ENCODE assay signal across 7 cellular contexts in the genomic region with DNA sequence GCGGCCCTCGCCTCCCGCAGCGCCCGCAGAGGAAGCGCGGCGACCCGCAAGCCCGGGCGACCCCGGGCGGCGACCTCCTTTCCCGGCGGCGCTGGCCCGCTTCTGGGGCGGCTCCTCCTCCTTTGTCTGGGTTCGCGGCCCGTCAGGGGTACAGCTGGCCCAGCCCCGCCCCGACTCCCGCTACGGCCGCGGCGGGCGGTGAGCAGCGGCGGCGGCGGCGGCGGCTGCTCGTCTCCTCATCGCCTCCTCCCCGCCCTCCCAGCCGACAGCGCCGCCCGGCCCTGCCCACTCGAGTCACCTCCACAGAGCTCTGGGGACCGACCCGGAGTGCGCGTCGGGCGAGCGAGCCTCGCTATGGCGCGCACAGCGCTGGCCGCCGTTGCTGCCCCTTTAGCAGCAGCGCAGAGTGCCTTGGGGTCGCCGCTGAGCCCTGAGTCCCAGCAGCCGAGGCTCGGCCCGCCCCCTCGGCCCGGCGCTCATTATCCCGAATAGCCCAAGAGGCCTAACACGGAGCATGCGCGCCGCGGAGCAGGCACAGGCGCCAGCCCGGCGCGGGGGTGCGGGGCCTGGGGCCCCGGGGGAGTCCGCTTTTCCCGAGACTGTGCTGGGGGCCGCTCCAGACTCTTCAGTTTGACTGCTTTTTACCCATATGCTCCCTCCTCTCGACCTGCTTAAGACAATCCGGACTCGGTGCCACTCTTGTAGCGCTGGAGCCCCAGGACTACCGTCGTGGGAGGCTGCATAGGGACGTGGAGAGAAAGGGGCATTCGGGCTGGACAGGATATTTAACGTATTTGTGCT. TPM values are rescaled to one million over a fixed set of nuclear protein-coding genes. Genes with fewer than 3 reads are reported as not detected.
DNase-seq lines count a peak whose midpoint lies in the region; ATAC-seq lines count a peak whose summit lies in the region.

Gene SOS2 (minus strand): TSS at position 104 of the 801 bp plus-strand sequence. CDS start 295 bp downstream, outside the sequence.

- DNase-seq in NCI-H1930 (lab: John Stamatoyannopoulos, UW) (peak; percentile 72 to 86), T1000 (lab: John Stamatoyannopoulos, UW) (peak; percentile 85), astrocyte of the hippocampus (ENCODE audit: low read depth, low spot score) (peak; percentile 95), hippocampal formation (lab: John Stamatoyannopoulos, UW) (peak; percentile 85 to 93), sciatic nerve (ENCODE audit: low spot score) (peak; percentile 90)

- intact Hi-C loops in sciatic nerve (cut with DNase I), result no loop called here

- ATAC-seq in GM18508 (IDR thresholded peaks at IDR 0.05; ENCODE audit: insufficient read depth, unreplicated experiment) (peak; percentile 59), HG02943 (IDR thresholded peaks at IDR 0.05; ENCODE audit: low read depth, unreplicated experiment) (peak; percentile 89), sciatic nerve (peak; percentile 95)

RNA-seq across cellular contexts. Expression of gene SOS2, which starts in this region (rescaled TPM):
- 52.4 TPM for total RNA-seq in sciatic nerve

Comparison
In these comparisons a context has a peak if more than half of its experiments do, and no peak if none do; other contexts are left out.
1. Peak in every context shown above with its lines: DNase-seq and ATAC-seq.